ENCODE assay signal across 8 cellular contexts in the genomic region with DNA sequence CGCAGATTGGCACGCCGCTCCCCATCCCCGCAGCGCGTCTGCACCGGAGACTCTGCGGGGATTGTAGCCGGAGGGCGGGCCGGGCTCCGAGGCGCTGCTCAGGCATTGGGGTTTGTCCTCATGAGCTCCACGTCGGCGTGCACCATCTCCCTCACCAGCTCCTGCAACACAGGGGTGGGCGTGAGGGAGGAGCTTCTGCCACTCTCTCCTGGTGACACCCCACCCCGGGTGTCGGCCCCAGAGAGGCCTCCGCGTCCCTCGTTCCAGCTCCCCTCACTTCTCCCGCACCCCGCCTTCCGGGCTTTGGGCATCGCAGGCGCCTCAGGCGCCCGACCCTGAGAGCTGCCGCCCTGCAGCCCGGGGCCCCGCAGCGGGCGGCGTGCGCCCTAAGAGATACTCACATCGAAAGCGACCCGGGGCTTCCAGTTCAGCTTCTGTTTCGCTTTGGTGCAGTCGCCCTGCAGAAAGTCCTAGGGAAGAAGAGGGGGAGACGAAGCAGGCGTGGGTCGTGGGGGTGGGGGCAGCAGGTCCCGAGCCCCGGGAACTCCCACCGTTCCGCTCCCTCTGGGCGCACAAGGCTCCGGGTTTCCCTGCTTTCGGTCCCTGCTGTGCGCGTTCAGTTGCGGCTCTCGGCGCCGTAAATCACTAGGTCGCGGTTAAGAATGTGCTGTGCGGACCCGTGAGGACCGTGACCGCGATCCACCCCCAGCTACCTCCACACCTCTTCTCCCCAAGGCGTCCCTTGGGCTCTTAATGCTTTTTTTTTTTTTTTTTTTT. TPM values are rescaled to one million over a fixed set of nuclear protein-coding genes. Genes with fewer than 3 reads are reported as not detected.
DNase-seq lines count a peak whose midpoint lies in the region; ATAC-seq and TF ChIP-seq lines count a peak whose summit lies in the region.

No MANE protein-coding gene starts in this region.

- no peaks in the 10 kb centered on the region for H3K9me3 Mint-ChIP-seq in nephron

- no peaks in the 10 kb centered on the region for H3K9me3 ChIP-seq in HUES64 (ENCODE audit: insufficient read depth, low read depth, low read length)

- no peaks in the 10 kb centered on the region for H3K36me3 ChIP-seq in HUES64 (ENCODE audit: insufficient read depth, low read length)

- WGBS in HUES64 = 1% methylated on average over 64 of the region's 65 CpGs

- DNase-seq in DMS114 treated with DMSO at 0.1 percent for 48 hours (lab: John Stamatoyannopoulos, UW; ENCODE audit: unreplicated experiment) (peak; percentile 52), epithelial cell of esophagus (ENCODE audit: low read depth) (no peak), HuH-7.5 (ENCODE audit: low spot score) (no peak), NOMO-1 treated with DMSO at 0.1 percent for 48 hours (lab: John Stamatoyannopoulos, UW; ENCODE audit: unreplicated experiment) (no peak), midbrain (lab: John Stamatoyannopoulos, UW) (no peak)

- H3K27me3 ChIP-seq in HUES64 (ENCODE audit: insufficient read depth, low read length) = peaks cover 100% of the 10 kb centered on the region

- H3K4me3 ChIP-seq in HUES64 (ENCODE audit: low read length) (peak overlapping the region; percentile 38), epithelial cell of esophagus (ENCODE audit: low read length) (peak overlapping the region; percentile 71)

- H3K4me1 ChIP-seq in HUES64 (ENCODE audit: insufficient read depth, low read length) = peaks cover 11% of the 10 kb centered on the region

- ATAC-seq in GM19023 (IDR thresholded peaks at IDR 0.05; ENCODE audit: unreplicated experiment) = no peak

- H3K4me1 Mint-ChIP-seq in nephron = peaks cover 47% of the 10 kb centered on the region

- no peaks in the 10 kb centered on the region for H3K36me3 Mint-ChIP-seq in nephron (ENCODE audit: low read depth)

- H3K27me3 Mint-ChIP-seq in nephron (ENCODE audit: low read depth) = peaks cover 87% of the 10 kb centered on the region

- no peak overlapping the region for H3K27ac ChIP-seq in HUES64 (ENCODE audit: low read depth, low read length)

- no peak overlapping the region for H3K9ac ChIP-seq in HUES64 (ENCODE audit: low read depth, low read length)

- H3K4me3 Mint-ChIP-seq in nephron = peak overlapping the region; percentile 81 to 90 (median 87)

- peak overlapping the region in 2 of 3 experiments; percentile 71 to 90 for H3K27ac Mint-ChIP-seq in nephron

- TF ChIP-seq CTCF in epithelial cell of esophagus (IDR thresholded peaks at IDR 0.05; ENCODE audit: insufficient read depth, low read depth, low read length, missing control alignments) = no peak
- no peak for TF ChIP-seq CTCF in nephron (IDR thresholded peaks at IDR 0.05; ENCODE audit: unreplicated experiment in 3 of 3)

RNA-seq across cellular contexts. Expression of gene FOXC1, which starts 14.5 kb away (rescaled TPM):
- polyA plus RNA-seq in HUES64 (2013, experiment 1 of 2) = 2.2 TPM
- polyA plus RNA-seq in HUES64 (2013, experiment 2 of 2) = 3.5 TPM
